ENCODE assay signal across 1 cellular context in the genomic region with DNA sequence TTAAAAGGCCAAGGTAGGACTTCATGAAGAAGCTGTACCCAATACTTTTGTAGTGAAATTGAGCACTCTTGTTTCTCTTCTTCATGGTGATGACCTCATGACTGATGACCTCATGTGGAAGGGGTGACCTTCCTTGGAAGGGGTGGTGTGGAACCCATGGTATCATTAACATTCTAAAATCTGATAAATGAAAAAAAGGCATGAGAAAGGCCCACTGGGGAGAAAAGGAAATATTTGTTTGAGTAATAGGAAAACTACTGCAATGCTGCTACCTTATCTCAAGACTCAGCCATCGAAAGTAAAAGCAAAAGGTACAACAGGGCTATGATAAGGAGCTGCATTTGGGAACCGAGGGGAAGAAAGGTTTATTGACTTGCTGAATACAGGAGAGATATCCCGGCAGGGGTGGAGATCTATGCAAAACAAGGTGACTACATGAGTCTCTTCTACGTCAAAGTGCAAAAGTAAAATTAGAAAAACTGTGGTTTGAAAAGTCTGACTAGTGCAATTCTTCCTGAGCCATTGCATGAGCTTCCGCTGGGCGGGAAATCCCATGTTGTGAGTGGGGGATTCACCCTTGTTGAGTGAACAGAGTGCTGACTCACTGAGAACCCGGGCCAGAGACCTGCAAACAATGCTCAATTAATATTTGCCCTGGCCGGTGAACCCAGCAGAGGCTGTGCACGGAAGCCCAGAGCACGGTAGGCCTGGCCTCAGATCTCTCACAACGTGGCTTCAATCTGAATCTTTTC.
TF ChIP-seq lines count a peak whose summit lies in the region.

No MANE protein-coding gene starts in this region.

TF ChIP-seq in HepG2, 621 proteins besides CTCF, POLR2A, EP300 and RAD21 (continued from another document and continues in another):
- TF ChIP-seq AKAP8 (CRISPR knock-in tag; IDR thresholded peaks at IDR 0.05) (peak; percentile 54; the same call in 1 of the 2 replicates), ZBTB7B (CRISPR knock-in tag; IDR thresholded peaks at IDR 0.05) (peak; percentile 85; the same call in 1 of the 2 replicates), ZNF292 (CRISPR knock-in tag; IDR thresholded peaks at IDR 0.05; ENCODE audit: borderline replicate concordance, low read depth) (peak; percentile 91), HMGXB4 (CRISPR knock-in tag; IDR thresholded peaks at IDR 0.05; ENCODE audit: borderline replicate concordance in 1 of 2, low read depth in 1 of 2) (peak; percentile 45 to 66; a peak in 2 of 4 replicates), RBM39 (IDR thresholded peaks at IDR 0.05; ENCODE audit: low read depth, low read length, poor library complexity, severe bottlenecking) (no peak), ZSCAN21 (CRISPR knock-in tag; IDR thresholded peaks at IDR 0.05; ENCODE audit: borderline replicate concordance) (no peak), XBP1 (CRISPR knock-in tag; IDR thresholded peaks at IDR 0.05) (peak; percentile 85; the same call in 1 of the 2 replicates), NR2F1 (CRISPR knock-in tag; IDR thresholded peaks at IDR 0.05) (peak; percentile 35 to 76; a peak in 3 of 4 replicates), ZSCAN12 (CRISPR knock-in tag; IDR thresholded peaks at IDR 0.05) (peak; percentile 94; the same call in 1 of the 2 replicates), POLR2AphosphoS5 (IDR thresholded peaks at IDR 0.05; ENCODE audit: low read depth, low read length) (peak; percentile 81), TEAD2 (CRISPR knock-in tag; IDR thresholded peaks at IDR 0.05) (no peak), PAX8 (CRISPR knock-in tag; IDR thresholded peaks at IDR 0.05; ENCODE audit: borderline replicate concordance) (no peak), MZF1 (CRISPR knock-in tag; IDR thresholded peaks at IDR 0.05; ENCODE audit: borderline replicate concordance) (no peak), ATF3 (CRISPR knock-in tag; IDR thresholded peaks at IDR 0.05) (peak; percentile 75; the same call in 1 of the 2 replicates), SRSF9 (IDR thresholded peaks at IDR 0.05; ENCODE audit: borderline replicate concordance, insufficient read depth, low read depth, low read length, poor library complexity, severe bottlenecking) (no peak), SIX1 (CRISPR knock-in tag; IDR thresholded peaks at IDR 0.05; ENCODE audit: borderline replicate concordance) (no peak; the same call in 1 of the 2 replicates), IKZF5 (CRISPR knock-in tag; IDR thresholded peaks at IDR 0.05) (peak; percentile 83), ZNF761 (CRISPR knock-in tag; conservative IDR thresholded peaks at IDR 0.05) (0 out of 2 replicates have a peak, but pooled peaks have one; percentile 39), PHF21A (CRISPR knock-in tag; IDR thresholded peaks at IDR 0.05) (peak; percentile 93), ZNF850 (CRISPR knock-in tag; conservative IDR thresholded peaks at IDR 0.05) (no peak), NR3C1 (CRISPR knock-in tag; IDR thresholded peaks at IDR 0.05) (no peak), ADNP (CRISPR knock-in tag; IDR thresholded peaks at IDR 0.05) (no peak), SP4 (CRISPR knock-in tag; IDR thresholded peaks at IDR 0.05) (peak; percentile 58), ZSCAN5A (CRISPR knock-in tag; IDR thresholded peaks at IDR 0.05; ENCODE audit: borderline replicate concordance) (no peak), GATA4 (IDR thresholded peaks at IDR 0.05; ENCODE audit: borderline replicate concordance, low read depth) (peak; percentile 53; the same call in 1 of the 2 replicates), CC2D1A (CRISPR knock-in tag; IDR thresholded peaks at IDR 0.05) (no peak), RBM22 (optimal IDR thresholded peaks at IDR 0.05; ENCODE audit: low read length) (no peak), ZNF670 (CRISPR knock-in tag; IDR thresholded peaks at IDR 0.05; ENCODE audit: borderline replicate concordance) (peak; percentile 87; the same call in 1 of the 2 replicates), MXD1 (CRISPR knock-in tag; IDR thresholded peaks at IDR 0.05) (0 out of 2 replicates have a peak, but pooled peaks have one; percentile 60), GTF3A (CRISPR knock-in tag; conservative IDR thresholded peaks at IDR 0.05) (no peak), TERF1 (CRISPR knock-in tag; IDR thresholded peaks at IDR 0.05) (no peak), SP5 (CRISPR knock-in tag; IDR thresholded peaks at IDR 0.05; ENCODE audit: borderline replicate concordance, low read depth) (peak; percentile 92), ZNF205 (CRISPR knock-in tag; IDR thresholded peaks at IDR 0.05) (peak; percentile 46; the same call in 1 of the 2 replicates), PHF8 (CRISPR knock-in tag; IDR thresholded peaks at IDR 0.05) (peak; percentile 56; the same call in 1 of the 2 replicates), MED8 (CRISPR knock-in tag; IDR thresholded peaks at IDR 0.05; ENCODE audit: insufficient replicate concordance) (peak; percentile 82), DNMT3B (CRISPR knock-in tag; conservative IDR thresholded peaks at IDR 0.05) (no peak), ZNF33A (CRISPR knock-in tag; IDR thresholded peaks at IDR 0.05; ENCODE audit: borderline replicate concordance) (no peak), ZNF672 (CRISPR knock-in tag; IDR thresholded peaks at IDR 0.05) (no peak)
- TF ChIP-seq, protein P1, sequence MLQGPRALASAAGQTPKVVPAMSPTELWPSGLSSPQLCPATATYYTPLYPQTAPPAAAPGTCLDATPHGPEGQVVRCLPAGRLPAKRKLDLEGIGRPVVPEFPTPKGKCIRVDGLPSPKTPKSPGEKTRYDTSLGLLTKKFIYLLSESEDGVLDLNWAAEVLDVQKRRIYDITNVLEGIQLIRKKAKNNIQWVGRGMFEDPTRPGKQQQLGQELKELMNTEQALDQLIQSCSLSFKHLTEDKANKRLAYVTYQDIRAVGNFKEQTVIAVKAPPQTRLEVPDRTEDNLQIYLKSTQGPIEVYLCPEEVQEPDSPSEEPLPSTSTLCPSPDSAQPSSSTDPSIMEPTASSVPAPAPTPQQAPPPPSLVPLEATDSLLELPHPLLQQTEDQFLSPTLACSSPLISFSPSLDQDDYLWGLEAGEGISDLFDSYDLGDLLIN (CRISPR knock-in tag; IDR thresholded peaks at IDR 0.05; ENCODE audit: borderline replicate concordance): peak; percentile 72; the same call in 1 of the 2 replicates
- TF ChIP-seq, protein P2, sequence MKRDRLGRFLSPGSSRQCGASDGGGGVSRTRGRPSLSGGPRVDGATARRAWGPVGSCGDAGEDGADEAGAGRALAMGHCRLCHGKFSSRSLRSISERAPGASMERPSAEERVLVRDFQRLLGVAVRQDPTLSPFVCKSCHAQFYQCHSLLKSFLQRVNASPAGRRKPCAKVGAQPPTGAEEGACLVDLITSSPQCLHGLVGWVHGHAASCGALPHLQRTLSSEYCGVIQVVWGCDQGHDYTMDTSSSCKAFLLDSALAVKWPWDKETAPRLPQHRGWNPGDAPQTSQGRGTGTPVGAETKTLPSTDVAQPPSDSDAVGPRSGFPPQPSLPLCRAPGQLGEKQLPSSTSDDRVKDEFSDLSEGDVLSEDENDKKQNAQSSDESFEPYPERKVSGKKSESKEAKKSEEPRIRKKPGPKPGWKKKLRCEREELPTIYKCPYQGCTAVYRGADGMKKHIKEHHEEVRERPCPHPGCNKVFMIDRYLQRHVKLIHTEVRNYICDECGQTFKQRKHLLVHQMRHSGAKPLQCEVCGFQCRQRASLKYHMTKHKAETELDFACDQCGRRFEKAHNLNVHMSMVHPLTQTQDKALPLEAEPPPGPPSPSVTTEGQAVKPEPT (CRISPR knock-in tag; IDR thresholded peaks at IDR 0.05; ENCODE audit: low read depth): no peak
- TF ChIP-seq, protein P3, sequence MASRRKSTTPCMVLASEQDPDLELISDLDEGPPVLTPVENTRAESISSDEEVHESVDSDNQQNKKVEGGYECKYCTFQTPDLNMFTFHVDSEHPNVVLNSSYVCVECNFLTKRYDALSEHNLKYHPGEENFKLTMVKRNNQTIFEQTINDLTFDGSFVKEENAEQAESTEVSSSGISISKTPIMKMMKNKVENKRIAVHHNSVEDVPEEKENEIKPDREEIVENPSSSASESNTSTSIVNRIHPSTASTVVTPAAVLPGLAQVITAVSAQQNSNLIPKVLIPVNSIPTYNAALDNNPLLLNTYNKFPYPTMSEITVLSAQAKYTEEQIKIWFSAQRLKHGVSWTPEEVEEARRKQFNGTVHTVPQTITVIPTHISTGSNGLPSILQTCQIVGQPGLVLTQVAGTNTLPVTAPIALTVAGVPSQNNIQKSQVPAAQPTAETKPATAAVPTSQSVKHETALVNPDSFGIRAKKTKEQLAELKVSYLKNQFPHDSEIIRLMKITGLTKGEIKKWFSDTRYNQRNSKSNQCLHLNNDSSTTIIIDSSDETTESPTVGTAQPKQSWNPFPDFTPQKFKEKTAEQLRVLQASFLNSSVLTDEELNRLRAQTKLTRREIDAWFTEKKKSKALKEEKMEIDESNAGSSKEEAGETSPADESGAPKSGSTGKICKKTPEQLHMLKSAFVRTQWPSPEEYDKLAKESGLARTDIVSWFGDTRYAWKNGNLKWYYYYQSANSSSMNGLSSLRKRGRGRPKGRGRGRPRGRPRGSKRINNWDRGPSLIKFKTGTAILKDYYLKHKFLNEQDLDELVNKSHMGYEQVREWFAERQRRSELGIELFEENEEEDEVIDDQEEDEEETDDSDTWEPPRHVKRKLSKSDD (CRISPR knock-in tag; IDR thresholded peaks at IDR 0.05; ENCODE audit: low read depth): peak; percentile 41; the same call in 1 of the 2 replicates
- TF ChIP-seq, protein P4, sequence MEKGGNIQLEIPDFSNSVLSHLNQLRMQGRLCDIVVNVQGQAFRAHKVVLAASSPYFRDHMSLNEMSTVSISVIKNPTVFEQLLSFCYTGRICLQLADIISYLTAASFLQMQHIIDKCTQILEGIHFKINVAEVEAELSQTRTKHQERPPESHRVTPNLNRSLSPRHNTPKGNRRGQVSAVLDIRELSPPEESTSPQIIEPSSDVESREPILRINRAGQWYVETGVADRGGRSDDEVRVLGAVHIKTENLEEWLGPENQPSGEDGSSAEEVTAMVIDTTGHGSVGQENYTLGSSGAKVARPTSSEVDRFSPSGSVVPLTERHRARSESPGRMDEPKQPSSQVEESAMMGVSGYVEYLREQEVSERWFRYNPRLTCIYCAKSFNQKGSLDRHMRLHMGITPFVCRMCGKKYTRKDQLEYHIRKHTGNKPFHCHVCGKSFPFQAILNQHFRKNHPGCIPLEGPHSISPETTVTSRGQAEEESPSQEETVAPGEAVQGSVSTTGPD (CRISPR knock-in tag; IDR thresholded peaks at IDR 0.05): peak; percentile 78; the same call in 1 of the 2 replicates
